1 cellular context compared by ENCODE assay signal in genomic region chr7:88219781-88220747, GRCh38.
TF ChIP-seq lines count a peak whose summit lies in the region.

A gene with protein sequence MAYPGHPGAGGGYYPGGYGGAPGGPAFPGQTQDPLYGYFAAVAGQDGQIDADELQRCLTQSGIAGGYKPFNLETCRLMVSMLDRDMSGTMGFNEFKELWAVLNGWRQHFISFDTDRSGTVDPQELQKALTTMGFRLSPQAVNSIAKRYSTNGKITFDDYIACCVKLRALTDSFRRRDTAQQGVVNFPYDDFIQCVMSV (minus strand): TSS chr7:88220038. CDS start chr7:88220026, 12 bp downstream.

TF ChIP-seq in HCT116, 20 proteins besides CTCF, POLR2A, EP300 and RAD21 (continued from another document):
- TF ChIP-seq CBX3 (IDR thresholded peaks at IDR 0.05; ENCODE audit: low read depth) (peak; percentile 22; the same call in 1 of the 2 replicates), MAX (IDR thresholded peaks at IDR 0.05) (peak; percentile 80), SP1 (IDR thresholded peaks at IDR 0.05; ENCODE audit: low read depth) (peak; percentile 80), SRF (IDR thresholded peaks at IDR 0.05; ENCODE audit: low read depth) (no peak), EGR1 (IDR thresholded peaks at IDR 0.05; ENCODE audit: low read depth) (peak; percentile 49; the same call in 1 of the 2 replicates), EZH2phosphoT487 (IDR thresholded peaks at IDR 0.05; ENCODE audit: borderline replicate concordance) (no peak), CEBPB (IDR thresholded peaks at IDR 0.05; ENCODE audit: low read depth) (no peak), SIN3A (IDR thresholded peaks at IDR 0.05; ENCODE audit: low read depth) (peak; percentile 55; the same call in 1 of the 2 replicates), JUND (IDR thresholded peaks at IDR 0.05) (peak; percentile 66), EZH2 (IDR thresholded peaks at IDR 0.05) (no peak), ZBTB33 (IDR thresholded peaks at IDR 0.05; ENCODE audit: extremely low read depth, insufficient replicate concordance, low read length) (no peak)
- TF ChIP-seq, protein P1, sequence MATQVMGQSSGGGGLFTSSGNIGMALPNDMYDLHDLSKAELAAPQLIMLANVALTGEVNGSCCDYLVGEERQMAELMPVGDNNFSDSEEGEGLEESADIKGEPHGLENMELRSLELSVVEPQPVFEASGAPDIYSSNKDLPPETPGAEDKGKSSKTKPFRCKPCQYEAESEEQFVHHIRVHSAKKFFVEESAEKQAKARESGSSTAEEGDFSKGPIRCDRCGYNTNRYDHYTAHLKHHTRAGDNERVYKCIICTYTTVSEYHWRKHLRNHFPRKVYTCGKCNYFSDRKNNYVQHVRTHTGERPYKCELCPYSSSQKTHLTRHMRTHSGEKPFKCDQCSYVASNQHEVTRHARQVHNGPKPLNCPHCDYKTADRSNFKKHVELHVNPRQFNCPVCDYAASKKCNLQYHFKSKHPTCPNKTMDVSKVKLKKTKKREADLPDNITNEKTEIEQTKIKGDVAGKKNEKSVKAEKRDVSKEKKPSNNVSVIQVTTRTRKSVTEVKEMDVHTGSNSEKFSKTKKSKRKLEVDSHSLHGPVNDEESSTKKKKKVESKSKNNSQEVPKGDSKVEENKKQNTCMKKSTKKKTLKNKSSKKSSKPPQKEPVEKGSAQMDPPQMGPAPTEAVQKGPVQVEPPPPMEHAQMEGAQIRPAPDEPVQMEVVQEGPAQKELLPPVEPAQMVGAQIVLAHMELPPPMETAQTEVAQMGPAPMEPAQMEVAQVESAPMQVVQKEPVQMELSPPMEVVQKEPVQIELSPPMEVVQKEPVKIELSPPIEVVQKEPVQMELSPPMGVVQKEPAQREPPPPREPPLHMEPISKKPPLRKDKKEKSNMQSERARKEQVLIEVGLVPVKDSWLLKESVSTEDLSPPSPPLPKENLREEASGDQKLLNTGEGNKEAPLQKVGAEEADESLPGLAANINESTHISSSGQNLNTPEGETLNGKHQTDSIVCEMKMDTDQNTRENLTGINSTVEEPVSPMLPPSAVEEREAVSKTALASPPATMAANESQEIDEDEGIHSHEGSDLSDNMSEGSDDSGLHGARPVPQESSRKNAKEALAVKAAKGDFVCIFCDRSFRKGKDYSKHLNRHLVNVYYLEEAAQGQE (IDR thresholded peaks at IDR 0.05; ENCODE audit: low read depth): no peak
TF ChIP-seq in HCT116: peak in this region for 10.
